In genomic region chr1:170076952-170077351, GRCh38 we compare ENCODE assay signal across 8 cellular contexts. TPM values are rescaled to one million over a fixed set of nuclear protein-coding genes. Genes with fewer than 3 reads are reported as not detected.
DNase-seq lines count a peak whose midpoint lies in the region; ATAC-seq, FAIRE-seq and TF ChIP-seq lines count a peak whose summit lies in the region.
"Not testable (repeated sequence)": the region's sequence is repeated elsewhere in the genome, so short reads cannot be mapped to it uniquely, and the experiment has no call there.

No MANE protein-coding gene starts in this region.

- not testable (repeated sequence) for H2BK5ac ChIP-seq in H1 (ENCODE audit: low read depth, low read length)

- not testable (repeated sequence) for H3K27me3 Mint-ChIP-seq in activated CD8-positive, alpha-beta T cell treated with anti-CD3 and anti-CD28 coated beads for 36 hours

- peaks cover 24% of the 10 kb centered on the region for H3K4me1 Mint-ChIP-seq in activated CD8-positive, alpha-beta T cell treated with anti-CD3 and anti-CD28 coated beads for 36 hours (ENCODE audit: low read depth)

- H2BK12ac ChIP-seq in H1 (ENCODE audit: low read depth, low read length) = not testable (repeated sequence)

- H3K4me2 ChIP-seq in A549; H1 (ENCODE audit: insufficient read depth in 1 of 2, low read depth in 2 of 2, low read length in 2 of 2); HepG2 (ENCODE audit: low read depth, low read length): not testable (repeated sequence)

- H4K8ac ChIP-seq in H1 (ENCODE audit: extremely low read depth, insufficient read depth, low read length) = not testable (repeated sequence)

- H2AFZ ChIP-seq in H1 (ENCODE audit: low read length); HepG2 (ENCODE audit: low read length): not testable (repeated sequence)

- FAIRE-seq in A549 (lab: Jason Lieb, UNC); H1 (lab: Jason Lieb, UNC); HepG2 (lab: Jason Lieb, UNC): not testable (repeated sequence)

- not testable (repeated sequence) for H3K23ac ChIP-seq in H1 (ENCODE audit: insufficient read length)

- H3K4me1 ChIP-seq in A549 = peaks cover 11% of the 10 kb centered on the region
- not testable (repeated sequence) for H3K4me1 ChIP-seq in H1 (replicated peaks in 1 of 4; ENCODE audit: control insufficient read depth in 3 of 4, insufficient read depth in 4 of 4, low read length in 3 of 4)
- H3K4me1 ChIP-seq in HepG2 (ENCODE audit: insufficient read depth, low read length) = peaks cover 15% of the 10 kb centered on the region

- H3K9me3 Mint-ChIP-seq in activated CD8-positive, alpha-beta T cell treated with anti-CD3 and anti-CD28 coated beads for 36 hours = not testable (repeated sequence)

- not testable (repeated sequence) for H3K9me3 ChIP-seq in A549; H1 (ENCODE audit: insufficient read depth in 2 of 2, low read depth in 1 of 2, low read length in 1 of 2); HepG2 (ENCODE audit: low read length)

- H3K79me2 ChIP-seq in H1 (ENCODE audit: control insufficient read depth in 1 of 2, insufficient read depth in 2 of 2, low read length in 2 of 2); HepG2 (ENCODE audit: insufficient read depth, low read length): not testable (repeated sequence)

- H3K4ac ChIP-seq in H1 (replicated peaks; ENCODE audit: insufficient read length, low read depth, low read length) = not testable (repeated sequence)

- DNase-seq in A549 (ENCODE audit: low read depth in 1 of 2, low spot score in 1 of 2) (peak in 1 of 2 experiments; percentile 14), DMS 273 (lab: John Stamatoyannopoulos, UW; ENCODE audit: unreplicated experiment) (peak; percentile 6), NAMALWA (ENCODE audit: low spot score) (peak; percentile 70)
- peak; percentile 8 for DNase-seq in activated CD4-positive, alpha-beta T cell treated with anti-CD3 and anti-CD28 coated beads for 48 hours
- DNase-seq in activated CD8-positive, alpha-beta T cell treated with anti-CD3 and anti-CD28 coated beads for 36 hours = peak; percentile 23
- DNase-seq in H1 (ENCODE audit: low read depth in 1 of 2, low spot score in 2 of 2); HepG2 (ENCODE audit: low spot score): not testable (repeated sequence)
- peak; percentile 6 for DNase-seq in stimulated activated naive CD8-positive, alpha-beta T cell treated with anti-CD3 and anti-CD28 coated beads, Interleukin-15, Interleukin-2, amounts not matched to agents 100 U/mL and 50 U/mL, for 24 hours

- not testable (repeated sequence) for H3K18ac ChIP-seq in H1 (ENCODE audit: extremely low read depth, low read length)

- not testable (repeated sequence) for H2BK15ac ChIP-seq in H1 (ENCODE audit: low read length)

- WGBS in A549 (ENCODE audit: missing lambda C conversion rate) = 24% methylated on average over 5 of the region's 5 CpGs
- WGBS in H1 (ENCODE audit: extremely low coverage in 1 of 2, insufficient coverage in 1 of 2, insufficient read length in 1 of 2, insufficient replicate concordance in 2 of 2, low coverage in 1 of 2, low lambda C conversion rate in 2 of 2, missing lambda C conversion rate in 1 of 2), 2 experiments = 66% methylated on average over 5 of the region's 5 CpGs; no CpG with 5 or more reads in 1 of the 2 experiments
- 0% methylated on average over 4 of the region's 5 CpGs for WGBS in HepG2 (ENCODE audit: low lambda C conversion rate)

- not testable (repeated sequence) for H3K14ac ChIP-seq in H1 (ENCODE audit: insufficient read length)

- not testable (repeated sequence) for TF ChIP-seq POLR2A in A549 (IDR thresholded peaks at IDR 0.05; ENCODE audit: low read length); H1 (IDR thresholded peaks at IDR 0.05; ENCODE audit: control extremely low read depth in 1 of 2, low read depth in 2 of 2, low read length in 2 of 2); HepG2 (IDR thresholded peaks at IDR 0.05; ENCODE audit: insufficient read depth in 1 of 2, low read depth in 2 of 2, low read length in 2 of 2)

- H3K4me3 Mint-ChIP-seq in activated CD8-positive, alpha-beta T cell treated with anti-CD3 and anti-CD28 coated beads for 36 hours = not testable (repeated sequence)

- BruUV-seq in HepG2 (replicated peaks; lab: Mats Ljungman, UMichigan) = not testable (repeated sequence)

- H3K36me3 ChIP-seq in H1 (ENCODE audit: control insufficient read depth in 2 of 4, insufficient read depth in 4 of 4, low read length in 3 of 4); HepG2 (replicated peaks in 1 of 2; ENCODE audit: control insufficient read depth in 1 of 2, insufficient read depth in 2 of 2, low read length in 2 of 2): not testable (repeated sequence)

- not testable (repeated sequence) for H4K91ac ChIP-seq in H1 (replicated peaks; ENCODE audit: insufficient read length, low read length)

- not testable (repeated sequence) for H4K5ac ChIP-seq in H1 (ENCODE audit: insufficient read length, low read depth, low read length)

- TF ChIP-seq EP300 in A549 (IDR thresholded peaks at IDR 0.05); H1 (IDR thresholded peaks at IDR 0.05; ENCODE audit: borderline replicate concordance in 1 of 2, low read depth in 2 of 2, low read length in 2 of 2); HepG2 (IDR thresholded peaks at IDR 0.05; ENCODE audit: low read depth in 2 of 2, low read length in 2 of 2); HepG2 (CRISPR knock-in tag; IDR thresholded peaks at IDR 0.05; ENCODE audit: borderline replicate concordance): not testable (repeated sequence)

- not testable (repeated sequence) for H3K27ac ChIP-seq in A549; H1 (ENCODE audit: low read depth, low read length); HepG2 (ENCODE audit: extremely low read length, insufficient read depth, low read length)

- not testable (repeated sequence) for H4K20me1 ChIP-seq in H1 (replicated peaks in 1 of 2; ENCODE audit: control insufficient read depth in 1 of 2, insufficient read depth in 2 of 2, low read length in 2 of 2); HepG2 (ENCODE audit: insufficient read depth, low read length)

- H2AK5ac ChIP-seq in H1 (ENCODE audit: low read depth, low read length) = not testable (repeated sequence)

- POLR2A ChIA-PET in A549 (lab: Yijun Ruan, JAX); activated CD8-positive, alpha-beta T cell treated with anti-CD3 and anti-CD28 coated beads for 36 hours (lab: Charles Lee); H1 (lab: Charles Lee; ENCODE audit: partially characterized antibody); HepG2 (lab: Yijun Ruan, JAX): not testable (repeated sequence)

- not testable (repeated sequence) for H2BK120ac ChIP-seq in H1 (replicated peaks; ENCODE audit: low read depth, low read length)

- intact Hi-C loops in activated CD8-positive, alpha-beta T cell treated with anti-CD3 and anti-CD28 coated beads for 36 hours (cut with micrococcal nuclease) = loop anchor here (10.0 kb wide), 2 partner anchors 182 to 458 kb away; partner anchors contain the start of genes GORAB and SCYL3
- intact Hi-C loops in HepG2 (cut with micrococcal nuclease; ENCODE audit: unreplicated experiment) = loop anchor here (5.0 kb wide), 1 partner anchor 150 kb away; no protein-coding TSS in a partner anchor

- TF ChIP-seq RAD21 in A549 (conservative IDR thresholded peaks at IDR 0.05 in 1 of 2, IDR thresholded peaks at IDR 0.05 in 1 of 2); H1 (IDR thresholded peaks at IDR 0.05 in 1 of 2, conservative IDR thresholded peaks at IDR 0.05 in 1 of 2; ENCODE audit: low read depth in 2 of 2, low read length in 2 of 2); HepG2 (CRISPR knock-in tag; IDR thresholded peaks at IDR 0.05): not testable (repeated sequence)

- ATAC-seq in A549; activated CD8-positive, alpha-beta T cell treated with anti-CD3 and anti-CD28 coated beads for 36 hours; HepG2; stimulated activated naive CD8-positive, alpha-beta T cell treated with anti-CD3 and anti-CD28 coated beads, Interleukin-15, Interleukin-2, amounts not matched to agents 100 U/mL and 50 U/mL, for 24 hours: not testable (repeated sequence)

- H3K27me3 ChIP-seq in H1 (replicated peaks in 1 of 4; ENCODE audit: control insufficient read depth in 3 of 4, extremely low read depth in 1 of 4, insufficient read depth in 3 of 4, low read length in 3 of 4); HepG2 (ENCODE audit: control insufficient read depth in 1 of 2, insufficient read depth in 2 of 2, low read length in 2 of 2): not testable (repeated sequence)

- not testable (repeated sequence) for H2BK20ac ChIP-seq in H1 (ENCODE audit: low read length)

- not testable (repeated sequence) for H3K27ac Mint-ChIP-seq in activated CD8-positive, alpha-beta T cell treated with anti-CD3 and anti-CD28 coated beads for 36 hours

- in situ Hi-C loops in HepG2 (cut with HindIII; ENCODE audit: extremely low pct_ligation_motif_present, low pct_unique_long_range_greater_than_20kb) = not testable (repeated sequence)

- not testable (repeated sequence) for H3K79me1 ChIP-seq in H1 (ENCODE audit: low read depth, low read length)

- CTCF ChIA-PET in A549 (lab: Yijun Ruan, JAX); HepG2 (lab: Yijun Ruan, JAX; ENCODE audit: low intra/inter-chr PET ratio, low total read pairs): not testable (repeated sequence)
- CTCF ChIA-PET in activated CD8-positive, alpha-beta T cell treated with anti-CD3 and anti-CD28 coated beads for 36 hours (lab: Charles Lee) = interaction anchor here (1.1 kb wide), 1 partner anchor 9 kb away, joined by 4 read pairs; no protein-coding TSS in a partner anchor
- CTCF ChIA-PET in H1 (lab: Charles Lee; ENCODE audit: partially characterized antibody) = interaction anchor here (1.3 to 1.5 kb wide), 3 partner anchors 21 to 72 kb away, joined by 3 to 5 read pairs (median 4); no protein-coding TSS in a partner anchor

- TF ChIP-seq CTCF in A549 (IDR thresholded peaks at IDR 0.05); activated CD8-positive, alpha-beta T cell treated with anti-CD3 and anti-CD28 coated beads for 36 hours (IDR thresholded peaks at IDR 0.05); H1 (IDR thresholded peaks at IDR 0.05; ENCODE audit: control extremely low read depth in 1 of 3, insufficient read depth in 1 of 3, low read depth in 1 of 3, low read length in 3 of 3); HepG2 (CRISPR knock-in tag; IDR thresholded peaks at IDR 0.05): not testable (repeated sequence)

- H3K23me2 ChIP-seq in H1 (ENCODE audit: low read depth, low read length) = not testable (repeated sequence)

- H3K36me3 Mint-ChIP-seq in activated CD8-positive, alpha-beta T cell treated with anti-CD3 and anti-CD28 coated beads for 36 hours (ENCODE audit: low read depth) = not testable (repeated sequence)

- H3K56ac ChIP-seq in H1 (replicated peaks; ENCODE audit: insufficient read length, low read depth, low read length) = not testable (repeated sequence)

- H3K9ac ChIP-seq in H1 (replicated peaks in 1 of 4; ENCODE audit: extremely low read depth in 1 of 4, low read depth in 3 of 4, low read length in 3 of 4); HepG2 (ENCODE audit: insufficient read depth, low read depth, low read length): not testable (repeated sequence)

- not testable (repeated sequence) for H3K4me3 ChIP-seq in A549; H1 (ENCODE audit: extremely low read depth in 1 of 4, insufficient read depth in 2 of 4, low read depth in 3 of 4, low read length in 4 of 4); HepG2 (replicated peaks in 1 of 3; ENCODE audit: insufficient read depth in 1 of 3, low read depth in 2 of 3, low read length in 3 of 3)

RNA-seq across cellular contexts. Expression of gene KIFAP3, which starts 2.5 kb away (rescaled TPM):
- polyA plus RNA-seq in A549 (2011; rRNA removed) (16.8 and 19.0 TPM in 2 replicates), A549 (2017; fragmentation: RNase III; extraction: RNeasy Plus Mini Kit Qiagen cat#74134 plus additional on column Dnase treatment) (11.7 to 12.9 TPM (median 12.5 TPM) in 3 replicates), H1 (2011; rRNA removed) (0.71 and 1.3 TPM in 2 replicates), HepG2 (2011; rRNA removed) (3.2 and 3.4 TPM in 2 replicates)
- polyA plus RNA-seq in A549 (2012; cell fraction: cytosol; rRNA removed) = 3.8 and 3.9 TPM in 2 replicates
- polyA plus RNA-seq in A549 (2012; cell fraction: nucleus; rRNA removed) = 3.1 and 5.4 TPM in 2 replicates
- 7.0 and 7.2 TPM in 2 replicates for polyA minus RNA-seq in A549 (2011; rRNA and poly(A)+ RNA removed)
- 10 to 100 TPM; 14.0 to 14.7 TPM for total RNA-seq in activated CD8-positive, alpha-beta T cell treated with anti-CD3 and anti-CD28 coated beads for 36 hours
- total RNA-seq in H1 (2021; fragmentation: NEBNext Ultra II Directional; extraction: Animal tissue kit (Norgen Biotek cat#: 25700)) = 3.2 TPM in 2 replicates
- polyA plus RNA-seq in H1 (2011; cell fraction: cytosol; rRNA removed) = 1.3 TPM
- polyA plus RNA-seq in H1 (2011; cell fraction: nucleus; rRNA removed) = 0.51 TPM
- 1.6 to 2.2 TPM (median 1.8 TPM) in 4 replicates for polyA plus RNA-seq in H1 (2012, experiment 1 of 2)
- 0.22 TPM for polyA plus RNA-seq in H1 (2012, experiment 2 of 2)
- 2.5 TPM for polyA plus RNA-seq in H1 (2013, experiment 1 of 2)
- polyA plus RNA-seq in H1 (2013, experiment 2 of 2) = 2.3 TPM
- polyA minus RNA-seq in H1 (2011; rRNA and poly(A)+ RNA removed) = 1.9 and 2.6 TPM in 2 replicates
- 1.2 TPM for polyA minus RNA-seq in H1 (2011; cell fraction: cytosol; rRNA and poly(A)+ RNA removed)
- 2.4 TPM for polyA minus RNA-seq in H1 (2011; cell fraction: nucleus; rRNA and poly(A)+ RNA removed)
- total RNA-seq in HepG2 (2016; rRNA removed; fragmentation: Illumina TruSeq; extraction: Trizol) = 10.0 and 13.1 TPM in 2 replicates
- total RNA-seq in HepG2 (2016; cell fraction: cytosol; rRNA removed; fragmentation: Illumina TruSeq; extraction: Trizol; ENCODE audit: low read depth) = 5.7 and 6.3 TPM in 2 replicates
- 10.0 and 12.5 TPM in 2 replicates for total RNA-seq in HepG2 (2016; cell fraction: insoluble cytoplasmic fraction; rRNA removed; fragmentation: Illumina TruSeq; extraction: Trizol)
- 4.5 and 5.4 TPM in 2 replicates for total RNA-seq in HepG2 (2016; cell fraction: membrane; rRNA removed; fragmentation: Illumina TruSeq; extraction: Trizol)
- total RNA-seq in HepG2 (2016; cell fraction: nucleus; rRNA removed; fragmentation: Illumina TruSeq; extraction: Trizol) = 9.2 and 9.6 TPM in 2 replicates
- 1.6 and 2.8 TPM in 2 replicates for polyA plus RNA-seq in HepG2 (2011; cell fraction: cytosol; rRNA removed)
- 1.2 and 1.6 TPM in 2 replicates for polyA plus RNA-seq in HepG2 (2011; cell fraction: nucleus; rRNA removed)
- 5.4 and 6.5 TPM in 2 replicates for polyA plus RNA-seq in HepG2 (2012)
- polyA plus RNA-seq in HepG2 (2016; cell fraction: cytosol; fragmentation: Illumina TruSeq; extraction: Trizol; ENCODE audit: low read depth) = 0.51 and 0.55 TPM in 2 replicates
- 10.5 TPM in 2 replicates for polyA plus RNA-seq in HepG2 (2016; cell fraction: insoluble cytoplasmic fraction; fragmentation: Illumina TruSeq; extraction: Trizol; ENCODE audit: low read depth)
- polyA plus RNA-seq in HepG2 (2016; cell fraction: membrane; fragmentation: Illumina TruSeq; extraction: Trizol; ENCODE audit: low read depth) = 0.88 and 0.90 TPM in 2 replicates
- polyA plus RNA-seq in HepG2 (2016; cell fraction: nucleus; fragmentation: Illumina TruSeq; extraction: Trizol; ENCODE audit: insufficient read depth, low read depth) = 5.5 and 5.6 TPM in 2 replicates
- 2.2 and 2.7 TPM in 2 replicates for polyA minus RNA-seq in HepG2 (2011; rRNA and poly(A)+ RNA removed; ENCODE audit: low replicate concordance)
- 3.5 and 5.5 TPM in 2 replicates for polyA minus RNA-seq in HepG2 (2011; cell fraction: cytosol; rRNA and poly(A)+ RNA removed)
- polyA minus RNA-seq in HepG2 (2011; cell fraction: nucleus; rRNA and poly(A)+ RNA removed) = 11.1 and 12.7 TPM in 2 replicates
